Comparison of ENCODE assay signal across 1 cellular context in genomic region chrX:31608651-31609050, GRCh38.
TF ChIP-seq lines count a peak whose summit lies in the region.

No MANE protein-coding gene starts in this region.

TF ChIP-seq in SK-N-SH treated with all-trans-retinoic acid at 6 μM for 48 hours, 23 proteins besides CTCF, POLR2A, EP300 and RAD21 (continued from another document):
- no peak for TF ChIP-seq CSRNP3 (CRISPR knock-in tag; IDR thresholded peaks at IDR 0.05)
